ENCODE assay signal across 18 cellular contexts in genomic region chr7:142554555-142555532, GRCh38.
DNase-seq lines count a peak whose midpoint lies in the region; ATAC-seq and TF ChIP-seq lines count a peak whose summit lies in the region.
"Had no signal": no experiment of that assay in that cellular context is flagged by ENCODE, and none has a peak within 500 bp of the region (broad histone marks: within the 10 kb centered on the region; RNA-seq: fewer than 3 reads in every experiment).

No MANE protein-coding gene starts in this region.

- POLR2A ChIA-PET in MCF 10A (lab: Yijun Ruan, JAX), result interaction anchor here (0.6 to 1.0 kb wide), 3 partner anchors 8 to 28 kb away, joined by 3 to 6 read pairs (median 4); no protein-coding TSS in a partner anchor

- H3K36me3 ChIP-seq in breast epithelium (no peaks in the 10 kb centered on the region), fibroblast of lung (ENCODE audit: control insufficient read depth, insufficient read depth, low read length) (no peaks in the 10 kb centered on the region)
- H3K36me3 ChIP-seq: pancreas had no signal

- H3K4me1 Mint-ChIP-seq in MCF 10A (ENCODE audit: insufficient read depth, unreplicated experiment), result peaks cover 42% of the 10 kb centered on the region

- peak overlapping the region; percentile 88 for H3K27ac Mint-ChIP-seq in MCF 10A (ENCODE audit: low read depth, unreplicated experiment)
- H3K27ac Mint-ChIP-seq: stimulated activated naive B cell treated with anti-CD40 and anti-IgM and Interleukin-4, amounts not matched to agents 10 μg/mL and 1 μg/mL and 100 μg/mL, for 72 hours had no signal

- intact Hi-C loops in MCF 10A (cut with micrococcal nuclease) (loop anchor here (5.0 kb wide), 1 partner anchor 47 kb away; no protein-coding TSS in a partner anchor), breast epithelium (cut with DNase I; ENCODE audit: low total_unique reads) (no loop called here)

- no peaks in the 10 kb centered on the region for H3K4me1 ChIP-seq in breast epithelium
- peaks cover 51% of the 10 kb centered on the region for H3K4me1 ChIP-seq in fibroblast of lung (ENCODE audit: control insufficient read depth, extremely low read depth, insufficient read depth, low read length)
- H3K4me1 ChIP-seq: pancreas had no signal

- no peak overlapping the region for H3K4me2 ChIP-seq in fibroblast of lung (ENCODE audit: extremely low read depth, insufficient read depth, low read length)

- H3K4me3 ChIP-seq in breast epithelium, result no peak overlapping the region
- no peak overlapping the region for H3K4me3 ChIP-seq in fibroblast of lung (replicated peaks in 1 of 4; ENCODE audit: control extremely low read depth in 1 of 4, insufficient read depth in 1 of 4, low read depth in 3 of 4, low read length in 4 of 4)
- H3K4me3 ChIP-seq: dorsolateral prefrontal cortex, pancreas, SK-N-MC had no signal

- CTCF ChIA-PET in MCF 10A (lab: Yijun Ruan, JAX), result interaction anchor here (0.5 to 2.2 kb wide), 11 partner anchors 11 to 256 kb away, joined by 3 to 11 read pairs (median 5); no protein-coding TSS in a partner anchor

- H3K79me2 ChIP-seq in fibroblast of lung (ENCODE audit: control insufficient read depth, insufficient read depth, low read length), result no peaks in the 10 kb centered on the region

- H3K27me3 ChIP-seq in breast epithelium, result no peaks in the 10 kb centered on the region
- no peaks in the 10 kb centered on the region for H3K27me3 ChIP-seq in fibroblast of lung (ENCODE audit: control insufficient read depth, insufficient read depth, low read length)
- H3K27me3 ChIP-seq: pancreas had no signal

- no peaks in the 10 kb centered on the region for H4K20me1 ChIP-seq in fibroblast of lung (ENCODE audit: control insufficient read depth, extremely low read depth, insufficient read depth, low read length)

- no peak for TF ChIP-seq CTCF in MCF 10A (IDR thresholded peaks at IDR 0.05; ENCODE audit: unreplicated experiment)
- TF ChIP-seq CTCF in breast epithelium (IDR thresholded peaks at IDR 0.05), result no peak
- no peak for TF ChIP-seq CTCF in fibroblast of lung (conservative IDR thresholded peaks at IDR 0.05 in 1 of 2, IDR thresholded peaks at IDR 0.05 in 1 of 2; ENCODE audit: low read depth in 1 of 2, low read length in 2 of 2)

- H3K36me3 Mint-ChIP-seq in MCF 10A (ENCODE audit: insufficient read depth, unreplicated experiment), result no peaks in the 10 kb centered on the region
- H3K36me3 Mint-ChIP-seq: stimulated activated naive B cell treated with anti-CD40 and anti-IgM and Interleukin-4, amounts not matched to agents 10 μg/mL and 1 μg/mL and 100 μg/mL, for 72 hours had no signal

- TF ChIP-seq POLR2A in breast epithelium (IDR thresholded peaks at IDR 0.05) (no peak), erythroblast (IDR thresholded peaks at IDR 0.05; ENCODE audit: low read length) (no peak)

- H3K4me3 Mint-ChIP-seq in MCF 10A (ENCODE audit: unreplicated experiment), result no peak overlapping the region
- H3K4me3 Mint-ChIP-seq: stimulated activated naive B cell treated with anti-CD40 and anti-IgM and Interleukin-4, amounts not matched to agents 10 μg/mL and 1 μg/mL and 100 μg/mL, for 72 hours had no signal

- H3K27ac ChIP-seq in breast epithelium (no peak overlapping the region), fibroblast of lung (ENCODE audit: insufficient read depth, low read length) (peak overlapping the region; percentile 26)
- H3K27ac ChIP-seq: dorsolateral prefrontal cortex, HL-60, pancreas, SK-N-MC had no signal

- no peak overlapping the region for H2AFZ ChIP-seq in fibroblast of lung (ENCODE audit: low read length)

- H3K9me3 ChIP-seq in breast epithelium, result no peaks in the 10 kb centered on the region
- H3K9me3 ChIP-seq in fibroblast of lung (ENCODE audit: control insufficient read depth, insufficient read depth, low read depth, low read length), result no peaks in the 10 kb centered on the region
- H3K9me3 ChIP-seq: pancreas had no signal

- no TSS peak for BruUV-seq in MCF 10A (replicated peaks; lab: Mats Ljungman, UMichigan)

- no peak overlapping the region for H3K9ac ChIP-seq in fibroblast of lung (ENCODE audit: insufficient read depth, low read length)

- H3K27me3 Mint-ChIP-seq in MCF 10A (ENCODE audit: insufficient read depth, unreplicated experiment), result no peaks in the 10 kb centered on the region

- H3K9me3 Mint-ChIP-seq in MCF 10A (ENCODE audit: unreplicated experiment), result no peaks in the 10 kb centered on the region
- H3K9me3 Mint-ChIP-seq: stimulated activated naive B cell treated with anti-CD40 and anti-IgM and Interleukin-4, amounts not matched to agents 10 μg/mL and 1 μg/mL and 100 μg/mL, for 72 hours had no signal

- DNase-seq in MCF 10A (ENCODE audit: unreplicated experiment), result no peak
- DNase-seq in breast epithelium (ENCODE audit: low spot score in 2 of 2), result no peak
- peak; percentile 82 for DNase-seq in RKO (ENCODE audit: low spot score)
- peak; percentile 27 to 51 for DNase-seq in fibroblast of lung (ENCODE audit: low read depth in 2 of 2)
- DNase-seq in NCI-H748 (lab: John Stamatoyannopoulos, UW; ENCODE audit: unreplicated experiment), result no peak
- DNase-seq in erythroblast (lab: John Stamatoyannopoulos, UW), result no peak
- no peak for DNase-seq in hepatic stellate cell (ENCODE audit: low spot score)
- DNase-seq: activated CD4-positive, alpha-beta T cell treated with anti-CD3 and anti-CD28 coated beads, Interleukin-2, amount 50 U/mL, for 48 hours; activated effector memory CD4-positive, alpha-beta T cell treated with Interleukin-2 at 50 U/mL for 16 hours; KBM-7; NCI-H146; pancreas; small intestine; stimulated activated naive B cell treated with anti-CD40 and anti-IgM and Interleukin-4, amounts not matched to agents 10 μg/mL and 1 μg/mL and 100 μg/mL, for 72 hours had no signal

- ATAC-seq in HG03469 (IDR thresholded peaks at IDR 0.05; ENCODE audit: unreplicated experiment), result no peak
- ATAC-seq: pancreas; stimulated activated naive B cell treated with anti-CD40 and anti-IgM and Interleukin-4, amounts not matched to agents 10 μg/mL and 1 μg/mL and 100 μg/mL, for 72 hours had no signal

Comparison
In these comparisons a context has a peak if more than half of its experiments do, and no peak if none do; other contexts are left out.
1. DNase-seq: peak in RKO (single experiment) and fibroblast of lung (2 of 2); none in MCF 10A (single experiment), breast epithelium (0 of 2), NCI-H748 (single experiment), erythroblast (0 of 2) and hepatic stellate cell (single experiment).